In genomic region chr6:155079985-155080452, GRCh38 we compare ENCODE assay signal across 10 cellular contexts.
DNase-seq lines count a peak whose midpoint lies in the region; ATAC-seq, FAIRE-seq and TF ChIP-seq lines count a peak whose summit lies in the region.
"Had no signal": no experiment of that assay in that cellular context is flagged by ENCODE, and none has a peak within 500 bp of the region (broad histone marks: within the 10 kb centered on the region; RNA-seq: fewer than 3 reads in every experiment).

No MANE protein-coding gene starts in this region.

- H3K9me3 ChIP-seq in endothelial cell of umbilical vein (replicated peaks; ENCODE audit: control insufficient read depth, insufficient read depth, low read length), result no peaks in the 10 kb centered on the region
- H3K9me3 ChIP-seq: suprapubic skin had no signal

- no peaks in the 10 kb centered on the region for H3K79me2 ChIP-seq in endothelial cell of umbilical vein (ENCODE audit: control insufficient read depth, insufficient read depth, low read length)

- intact Hi-C loops in endothelial cell of umbilical vein (cut with micrococcal nuclease), result loop anchor here (2.0 kb wide), 1 partner anchor 91 kb away; no protein-coding TSS in a partner anchor

- TF ChIP-seq CTCF in HFFc6 (IDR thresholded peaks at IDR 0.05) (no peak), endothelial cell of umbilical vein (IDR thresholded peaks at IDR 0.05; ENCODE audit: extremely low read depth in 1 of 2, insufficient read depth in 1 of 2, low read depth in 1 of 2, low read length in 2 of 2) (no peak)

- BruUV-seq in endothelial cell of umbilical vein (replicated peaks; lab: Mats Ljungman, UMichigan), result no TSS peak

- ATAC-seq in GM18508 (IDR thresholded peaks at IDR 0.05; ENCODE audit: insufficient read depth, unreplicated experiment), result peak; percentile 56

- H3K4me3 Mint-ChIP-seq in HFFc6, result no peak overlapping the region

- H3K9ac ChIP-seq in endothelial cell of umbilical vein (replicated peaks; ENCODE audit: extremely low read depth, insufficient read depth, low read length), result peak overlapping the region; percentile 13

- no peak overlapping the region for H3K4me3 ChIP-seq in endothelial cell of umbilical vein (replicated peaks in 1 of 3; ENCODE audit: insufficient read depth in 1 of 3, low read depth in 1 of 3, low read length in 3 of 3)
- H3K4me3 ChIP-seq: suprapubic skin had no signal

- H3K9me1 ChIP-seq in endothelial cell of umbilical vein (replicated peaks; ENCODE audit: control insufficient read depth, extremely low read depth, insufficient read depth, low read length), result no peaks in the 10 kb centered on the region

- peak; percentile 86 for FAIRE-seq in endothelial cell of umbilical vein (lab: Jason Lieb, UNC)

- POLR2A ChIA-PET in endothelial cell of umbilical vein (lab: Charles Lee), result no interaction called here

- dilution Hi-C loops in endothelial cell of umbilical vein (cut with MboI; ENCODE audit: extremely low pct_ligation_motif_present, low sequenced_read_pairs), result no loop called here

- H3K9me3 Mint-ChIP-seq in HFFc6, result no peaks in the 10 kb centered on the region

- CTCF ChIA-PET in endothelial cell of umbilical vein (lab: Charles Lee), result interaction anchor here (1.1 to 2.3 kb wide), 4 partner anchors 10 to 212 kb away, joined by 3 to 10 read pairs (median 7); no protein-coding TSS in a partner anchor

- H3K4me1 ChIP-seq in endothelial cell of umbilical vein (ENCODE audit: control insufficient read depth, extremely low read depth, insufficient read depth, low read length), result peaks cover 23% of the 10 kb centered on the region
- H3K4me1 ChIP-seq: suprapubic skin had no signal

- H3K27ac ChIP-seq in endothelial cell of umbilical vein (ENCODE audit: insufficient read depth, low read depth, low read length), result peak overlapping the region; percentile 73
- H3K27ac ChIP-seq: RWPE1, suprapubic skin had no signal

- no peaks in the 10 kb centered on the region for H3K36me3 ChIP-seq in endothelial cell of umbilical vein (ENCODE audit: control insufficient read depth in 2 of 2, extremely low read depth in 1 of 2, insufficient read depth in 2 of 2, low read length in 2 of 2)
- H3K36me3 ChIP-seq: suprapubic skin had no signal

- H3K27me3 Mint-ChIP-seq in HFFc6 (ENCODE audit: insufficient read depth), result no peaks in the 10 kb centered on the region

- peaks cover 66% of the 10 kb centered on the region for H3K4me1 Mint-ChIP-seq in HFFc6 (ENCODE audit: low read depth)

- H4K20me1 ChIP-seq in endothelial cell of umbilical vein (replicated peaks; ENCODE audit: control insufficient read depth, extremely low read depth, insufficient read depth, low read length), result no peaks in the 10 kb centered on the region

- peak overlapping the region; percentile 73 for H3K4me2 ChIP-seq in endothelial cell of umbilical vein (ENCODE audit: insufficient read depth, low read length)

- peak overlapping the region; percentile 74 for H2AFZ ChIP-seq in endothelial cell of umbilical vein (ENCODE audit: low read depth, low read length)

- H3K27ac Mint-ChIP-seq in HFFc6, result peak overlapping the region; percentile 51; the same call in 1 of the 2 replicates

- H3K36me3 Mint-ChIP-seq in HFFc6 (ENCODE audit: low read depth), result peaks cover 4% of the 10 kb centered on the region

- DNase-seq in HFFc6 (no peak), MV-4-11 (lab: John Stamatoyannopoulos, UW) (peak; percentile 74), endothelial cell of umbilical vein (ENCODE audit: low read depth, low spot score) (peak; percentile 93), NCI-H510A (lab: John Stamatoyannopoulos, UW) (no peak), DMS153 (lab: John Stamatoyannopoulos, UW) (no peak), iPS-NIHi7 (ENCODE audit: extremely low spot score) (no peak), activated gamma-delta T cell treated with Interleukin-2 at 50 U/mL for 16 hours (no peak)

- H3K27me3 ChIP-seq in endothelial cell of umbilical vein (ENCODE audit: control insufficient read depth in 2 of 2, insufficient read depth in 2 of 2, low read length in 2 of 2), result no peaks in the 10 kb centered on the region
- H3K27me3 ChIP-seq: suprapubic skin had no signal

- TF ChIP-seq POLR2A in endothelial cell of umbilical vein (IDR thresholded peaks at IDR 0.05; ENCODE audit: low read depth, low read length), result no peak

TF ChIP-seq in endothelial cell of umbilical vein, 7 proteins besides CTCF, POLR2A, EP300 and RAD21:
- TF ChIP-seq JUN (IDR thresholded peaks at IDR 0.05; ENCODE audit: borderline replicate concordance, insufficient read depth, insufficient read length, low read depth) (no peak), MAX (IDR thresholded peaks at IDR 0.05; ENCODE audit: insufficient read depth, insufficient read length) (no peak), EZH2 (IDR thresholded peaks at IDR 0.05; ENCODE audit: borderline replicate concordance, low read depth, low read length, severe bottlenecking) (no peak), FOS (IDR thresholded peaks at IDR 0.05; ENCODE audit: borderline replicate concordance, insufficient read depth, low read length) (peak; percentile 45), MYC (IDR thresholded peaks at IDR 0.05; ENCODE audit: low read depth, low read length) (no peak), POLR2AphosphoS5 (IDR thresholded peaks at IDR 0.05; ENCODE audit: insufficient read depth, low read depth, low read length) (peak; percentile 23), GATA2 (IDR thresholded peaks at IDR 0.05; ENCODE audit: insufficient read depth, insufficient read length, low read depth, low read length) (peak; percentile 38)

Comparison
In these comparisons a context has a peak if more than half of its experiments do, and no peak if none do; other contexts are left out.
1. DNase-seq: peak in MV-4-11 (single experiment) and endothelial cell of umbilical vein (single experiment); none in HFFc6 (single experiment), NCI-H510A (single experiment), DMS153 (single experiment), iPS-NIHi7 (single experiment) and activated gamma-delta T cell treated with Interleukin-2 at 50 U/mL for 16 hours (single experiment).